14 cellular contexts compared by ENCODE assay signal in the genomic region with DNA sequence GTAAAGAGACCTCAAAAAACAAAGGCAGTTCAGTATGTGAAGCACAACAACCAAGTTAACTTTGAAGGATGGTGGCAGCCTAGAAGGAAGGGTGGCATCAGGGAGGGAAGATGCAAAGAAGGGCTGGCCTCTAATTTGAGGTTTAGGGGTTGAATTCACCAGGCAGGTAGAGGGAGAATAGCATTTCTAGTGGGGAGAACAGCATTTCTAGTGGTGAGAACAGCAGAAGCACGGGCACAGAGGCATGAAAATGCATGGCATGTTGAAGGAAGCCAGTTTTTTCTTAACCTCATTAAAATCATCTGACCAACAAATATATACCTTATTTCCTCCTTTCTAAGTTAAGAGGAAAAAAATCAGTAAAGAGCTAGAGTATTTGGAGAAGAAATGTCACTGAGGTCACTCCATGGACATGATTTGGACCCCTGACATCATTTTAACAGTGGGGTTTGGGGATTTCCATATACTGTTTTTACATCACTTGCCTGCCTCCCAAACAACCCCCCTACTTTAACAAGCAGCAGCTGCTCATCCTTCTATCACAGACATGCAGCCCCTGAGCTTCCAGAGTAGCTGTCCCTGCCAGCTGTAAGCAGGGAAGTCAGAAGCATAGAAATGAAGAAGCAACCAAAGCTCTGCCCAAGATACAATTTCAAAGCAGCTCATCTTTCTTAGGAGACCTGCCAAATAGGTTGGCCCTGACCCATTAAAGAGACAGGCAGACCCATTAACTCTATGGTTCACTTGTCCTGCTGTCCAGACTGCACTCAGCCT. TPM values are rescaled to one million over a fixed set of nuclear protein-coding genes. Genes with fewer than 3 reads are reported as not detected.
DNase-seq lines count a peak whose midpoint lies in the region; ATAC-seq and TF ChIP-seq lines count a peak whose summit lies in the region.
"Had no signal": no experiment of that assay in that cellular context is flagged by ENCODE, and none has a peak within 500 bp of the region (broad histone marks: within the 10 kb centered on the region; RNA-seq: fewer than 3 reads in every experiment).

No MANE protein-coding gene starts in this region.

- intact Hi-C loops in heart left ventricle (cut with DNase I) (loop anchor here in 1 of 10 donors (5.0 kb wide), 1 partner anchor 80 kb away; no protein-coding TSS in a partner anchor), Right ventricle myocardium superior (cut with DNase I) (no loop called here), uterus (cut with DNase I; ENCODE audit: low total_unique reads) (no loop called here)
- intact Hi-C loops in activated T-helper 1 cell treated with anti-CD3 and anti-CD28 coated beads, Interleukin-12 subunit alpha, Interleukin-12 subunit beta, Interleukin-2, Interleukin-4 antibody, amounts not matched to agents 30 ng/mL and 10 ng/mL and 1 ng/mL, durations not matched to agents 14 hours and 24 hours and 36 hours (cut with micrococcal nuclease) = no loop called here

- no peak for ATAC-seq in heart left ventricle
- ATAC-seq in Right ventricle myocardium superior (ENCODE audit: poor library complexity) = no peak

- in situ Hi-C loops in astrocyte of the spinal cord (cut with HindIII; ENCODE audit: low sequenced_read_pairs) = no loop called here

- peak in 1 of 5 donors; percentile 30 for DNase-seq in heart left ventricle
- DNase-seq in Right ventricle myocardium superior = no peak
- peak; percentile 17 for DNase-seq in astrocyte of the spinal cord (ENCODE audit: low read depth, low spot score)
- DNase-seq in left kidney (ENCODE audit: low read depth, low spot score) = peak; percentile 72
- DNase-seq in uterus = no peak
- no peak for DNase-seq in NCI-H748 (lab: John Stamatoyannopoulos, UW; ENCODE audit: unreplicated experiment)
- no peak for DNase-seq in germinal center (ENCODE audit: low spot score)
- no peak for DNase-seq in activated T-helper 1 cell treated with anti-CD3 and anti-CD28 coated beads, Interleukin-12 subunit alpha, Interleukin-12 subunit beta, Interleukin-2, Interleukin-4 antibody, amounts not matched to agents 30 ng/mL and 10 ng/mL and 1 ng/mL, durations not matched to agents 14 hours and 24 hours and 36 hours (ENCODE audit: low spot score)
- DNase-seq: cerebellar nuclear complex; Kasumi-1; stimulated activated CD4-positive, alpha-beta T cell treated with anti-CD3 and anti-CD28 coated beads, Interleukin-4, amount 100 ng/mL, for 4 hours; T-helper 1 cell had no signal

- H3K27me3 ChIP-seq in heart left ventricle (no peaks in the 10 kb centered on the region), uterus (no peaks in the 10 kb centered on the region)
- H3K27me3 ChIP-seq: BLaER1 had no signal

- H3K27ac Mint-ChIP-seq in activated T-helper 1 cell treated with anti-CD3 and anti-CD28 coated beads, Interleukin-12 subunit alpha, Interleukin-12 subunit beta, Interleukin-2, Interleukin-4 antibody, amounts not matched to agents 30 ng/mL and 10 ng/mL and 1 ng/mL, durations not matched to agents 14 hours and 24 hours and 36 hours = no peak overlapping the region

- WGBS in heart left ventricle, 4 donors = 41 to 59% (median 48%) methylated on average over 1 of the region's 1 CpG

- TF ChIP-seq CTCF in heart left ventricle (IDR thresholded peaks at IDR 0.05) (peak in 4 of 12 donors; percentile 8 to 23 (median 17)), astrocyte of the spinal cord (IDR thresholded peaks at IDR 0.05; ENCODE audit: low read depth, low read length) (no peak), uterus (IDR thresholded peaks at IDR 0.05) (no peak)

- TF ChIP-seq POLR2A in heart left ventricle (IDR thresholded peaks at IDR 0.05) (peak in 1 of 2 donors; percentile 22), uterus (IDR thresholded peaks at IDR 0.05) (no peak)

- H3K27ac ChIP-seq in heart left ventricle (peak overlapping the region; percentile 87 to 99 (median 96)), uterus (peak overlapping the region; percentile 69 to 71)
- H3K27ac ChIP-seq: BLaER1 had no signal

- peaks cover 5% of the 10 kb centered on the region for H3K36me3 Mint-ChIP-seq in activated T-helper 1 cell treated with anti-CD3 and anti-CD28 coated beads, Interleukin-12 subunit alpha, Interleukin-12 subunit beta, Interleukin-2, Interleukin-4 antibody, amounts not matched to agents 30 ng/mL and 10 ng/mL and 1 ng/mL, durations not matched to agents 14 hours and 24 hours and 36 hours (ENCODE audit: low read depth)

- peaks cover 0 to 6% (median under 1%) of the 10 kb centered on the region in 9 donors for H3K36me3 ChIP-seq in heart left ventricle
- H3K36me3 ChIP-seq in uterus = no peaks in the 10 kb centered on the region

- no peak overlapping the region for H3K4me3 Mint-ChIP-seq in activated T-helper 1 cell treated with anti-CD3 and anti-CD28 coated beads, Interleukin-12 subunit alpha, Interleukin-12 subunit beta, Interleukin-2, Interleukin-4 antibody, amounts not matched to agents 30 ng/mL and 10 ng/mL and 1 ng/mL, durations not matched to agents 14 hours and 24 hours and 36 hours
- H3K4me3 Mint-ChIP-seq: neural crest cell had no signal

- H3K4me3 ChIP-seq in heart left ventricle (peak overlapping the region in 3 of 12 donors; percentile 14 to 22 (median 18)), astrocyte of the spinal cord (ENCODE audit: low read depth, low read length) (no peak overlapping the region), uterus (no peak overlapping the region)
- H3K4me3 ChIP-seq: BLaER1 had no signal

- H3K9me3 ChIP-seq in heart left ventricle (no peaks in the 10 kb centered on the region), uterus (no peaks in the 10 kb centered on the region)
- H3K9me3 ChIP-seq: BLaER1 had no signal

- no peaks in the 10 kb centered on the region for H3K9me3 Mint-ChIP-seq in activated T-helper 1 cell treated with anti-CD3 and anti-CD28 coated beads, Interleukin-12 subunit alpha, Interleukin-12 subunit beta, Interleukin-2, Interleukin-4 antibody, amounts not matched to agents 30 ng/mL and 10 ng/mL and 1 ng/mL, durations not matched to agents 14 hours and 24 hours and 36 hours
- H3K9me3 Mint-ChIP-seq: neural crest cell had no signal

- H3K4me1 ChIP-seq in heart left ventricle (peaks cover 0 to 70% (median 29%) of the 10 kb centered on the region in 12 donors), uterus (no peaks in the 10 kb centered on the region)

- peaks cover 17% of the 10 kb centered on the region for H3K4me1 Mint-ChIP-seq in activated T-helper 1 cell treated with anti-CD3 and anti-CD28 coated beads, Interleukin-12 subunit alpha, Interleukin-12 subunit beta, Interleukin-2, Interleukin-4 antibody, amounts not matched to agents 30 ng/mL and 10 ng/mL and 1 ng/mL, durations not matched to agents 14 hours and 24 hours and 36 hours (ENCODE audit: low read depth)
- H3K4me1 Mint-ChIP-seq: neural crest cell had no signal

- no peaks in the 10 kb centered on the region for H3K27me3 Mint-ChIP-seq in activated T-helper 1 cell treated with anti-CD3 and anti-CD28 coated beads, Interleukin-12 subunit alpha, Interleukin-12 subunit beta, Interleukin-2, Interleukin-4 antibody, amounts not matched to agents 30 ng/mL and 10 ng/mL and 1 ng/mL, durations not matched to agents 14 hours and 24 hours and 36 hours (ENCODE audit: insufficient read depth)

RNA-seq across cellular contexts. Expression of a gene that starts 2.4 kb away (rescaled TPM):
- total RNA-seq in heart left ventricle (100 to 1,000 TPM; 573 to 947 (median 768) TPM), Right ventricle myocardium superior (538 TPM), uterus (10 to 100 TPM in 1 of 4 donors, 1 to 10 TPM in 3; 4.9 to 35.3 (median 7.9) TPM)
- polyA plus RNA-seq in heart left ventricle = 1,000 to 10,000 TPM in 1 of 2 donors, 100 to 1,000 TPM in 1; 511 to 1,022 TPM
- 1.0 and 1.2 TPM in 2 replicates for total RNA-seq in activated T-helper 1 cell treated with anti-CD3 and anti-CD28 coated beads, Interleukin-12 subunit alpha, Interleukin-12 subunit beta, Interleukin-2, Interleukin-4 antibody, amounts not matched to agents 30 ng/mL and 10 ng/mL and 1 ng/mL, durations not matched to agents 14 hours and 24 hours and 36 hours

RNA-seq across cellular contexts. Expression of a gene that starts 14.4 kb away (rescaled TPM):
- total RNA-seq in heart left ventricle (100 to 1,000 TPM in 5 of 9 donors, 10 to 100 TPM in 4; 73.8 to 173 (median 112) TPM), Right ventricle myocardium superior (168 TPM), uterus (10 to 100 TPM in 2 of 4 donors, 1 to 10 TPM in 2; 3.1 to 56.5 (median 23.1) TPM)
- 100 to 1,000 TPM; 176 to 728 TPM for polyA plus RNA-seq in heart left ventricle
- 62.2 and 70.7 TPM in 2 replicates for total RNA-seq in activated T-helper 1 cell treated with anti-CD3 and anti-CD28 coated beads, Interleukin-12 subunit alpha, Interleukin-12 subunit beta, Interleukin-2, Interleukin-4 antibody, amounts not matched to agents 30 ng/mL and 10 ng/mL and 1 ng/mL, durations not matched to agents 14 hours and 24 hours and 36 hours

RNA-seq across cellular contexts. Expression of a gene that starts 40.0 kb away (rescaled TPM):
- total RNA-seq in heart left ventricle = 1 to 10 TPM in 3 of 9 donors, under 1 TPM in 5, not detected in 1; 0.16 to 1.9 (median 0.56) TPM
- polyA plus RNA-seq in heart left ventricle = under 1 TPM; 0.19 to 0.21 TPM
- 0.75 TPM for total RNA-seq in Right ventricle myocardium superior
- 10 to 100 TPM in 3 of 4 donors, 1 to 10 TPM in 1; 9.1 to 58.4 (median 28.5) TPM for total RNA-seq in uterus
- 0.24 TPM in 1 of 2 replicates, not detected in the other for total RNA-seq in activated T-helper 1 cell treated with anti-CD3 and anti-CD28 coated beads, Interleukin-12 subunit alpha, Interleukin-12 subunit beta, Interleukin-2, Interleukin-4 antibody, amounts not matched to agents 30 ng/mL and 10 ng/mL and 1 ng/mL, durations not matched to agents 14 hours and 24 hours and 36 hours

Comparison
In these comparisons a context has a peak if more than half of its experiments do, and no peak if none do; other contexts are left out.
1. DNase-seq: peak in astrocyte of the spinal cord (single experiment) and left kidney (single experiment); none in Right ventricle myocardium superior (single experiment), uterus (0 of 2), NCI-H748 (single experiment), germinal center (single experiment) and activated T-helper 1 cell treated with anti-CD3 and anti-CD28 coated beads, Interleukin-12 subunit alpha, Interleukin-12 subunit beta, Interleukin-2, Interleukin-4 antibody, amounts not matched to agents 30 ng/mL and 10 ng/mL and 1 ng/mL, durations not matched to agents 14 hours and 24 hours and 36 hours (single experiment).
2. RNA of a gene that starts 2.4 kb away (total RNA-seq): 573 to 947 TPM in heart left ventricle and 538 TPM in Right ventricle myocardium superior (single experiment); 4.9 to 35.3 TPM in uterus and 1.0 to 1.2 TPM in activated T-helper 1 cell treated with anti-CD3 and anti-CD28 coated beads, Interleukin-12 subunit alpha, Interleukin-12 subunit beta, Interleukin-2, Interleukin-4 antibody, amounts not matched to agents 30 ng/mL and 10 ng/mL and 1 ng/mL, durations not matched to agents 14 hours and 24 hours and 36 hours; every median in the first group is over 10 times any median in the second.